ENCODE assay signal across 1 cellular context in the genomic region with DNA sequence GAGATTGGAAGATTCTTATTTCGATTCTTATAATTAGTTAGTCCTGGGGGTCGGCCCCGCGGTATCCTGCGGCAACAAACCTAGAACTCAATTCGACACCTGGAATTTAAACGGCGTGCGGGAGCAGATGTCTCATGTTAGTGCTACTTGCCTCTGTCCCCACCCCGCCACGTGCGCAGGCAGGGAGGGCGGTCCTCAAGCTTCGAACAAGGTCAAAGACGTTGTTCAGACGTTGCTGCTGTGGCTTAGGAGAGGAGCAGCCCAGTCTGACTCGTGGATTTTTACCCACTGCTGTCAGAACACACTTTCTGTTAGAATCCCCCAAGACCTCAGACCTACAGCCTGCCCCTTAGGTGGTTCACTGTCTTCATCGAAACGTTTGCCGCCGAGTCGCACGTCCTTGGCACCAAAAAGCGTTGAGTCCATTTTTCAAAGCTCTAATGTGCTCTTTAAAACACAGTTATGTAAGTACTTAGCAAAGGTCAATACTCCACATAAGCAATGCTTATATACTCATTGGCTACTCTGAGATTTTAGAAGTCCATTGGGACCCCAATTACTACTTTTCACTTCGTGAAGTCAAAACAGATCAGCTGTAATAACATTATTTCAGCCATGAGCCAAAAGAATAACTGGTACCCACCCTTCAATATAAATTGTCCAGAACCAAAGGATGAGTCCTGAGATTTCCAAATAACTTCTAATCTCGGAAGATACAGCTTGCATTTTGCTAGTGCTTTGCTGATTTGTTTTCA.
TF ChIP-seq lines count a peak whose summit lies in the region.

No MANE protein-coding gene starts in this region.

TF ChIP-seq in K562, 482 proteins besides CTCF, POLR2A, EP300 and RAD21 (continued from another document and continues in another):
- TF ChIP-seq, protein P1, sequence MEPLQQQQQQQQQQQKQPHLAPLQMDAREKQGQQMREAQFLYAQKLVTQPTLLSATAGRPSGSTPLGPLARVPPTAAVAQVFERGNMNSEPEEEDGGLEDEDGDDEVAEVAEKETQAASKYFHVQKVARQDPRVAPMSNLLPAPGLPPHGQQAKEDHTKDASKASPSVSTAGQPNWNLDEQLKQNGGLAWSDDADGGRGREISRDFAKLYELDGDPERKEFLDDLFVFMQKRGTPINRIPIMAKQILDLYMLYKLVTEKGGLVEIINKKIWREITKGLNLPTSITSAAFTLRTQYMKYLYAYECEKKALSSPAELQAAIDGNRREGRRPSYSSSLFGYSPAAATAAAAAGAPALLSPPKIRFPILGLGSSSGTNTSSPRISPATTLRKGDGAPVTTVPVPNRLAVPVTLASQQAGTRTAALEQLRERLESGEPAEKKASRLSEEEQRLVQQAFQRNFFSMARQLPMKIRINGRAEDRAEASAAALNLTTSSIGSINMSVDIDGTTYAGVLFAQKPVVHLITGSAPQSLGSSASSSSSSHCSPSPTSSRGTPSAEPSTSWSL (CRISPR knock-in tag; IDR thresholded peaks at IDR 0.05; ENCODE audit: borderline replicate concordance) = no peak; the same call in 1 of the 2 replicates
- TF ChIP-seq POLR3A (IDR thresholded peaks at IDR 0.05; ENCODE audit: borderline replicate concordance, extremely low read depth, insufficient read depth, insufficient read length) (no peak), ZNF76 (CRISPR knock-in tag; IDR thresholded peaks at IDR 0.05; ENCODE audit: borderline replicate concordance) (no peak), ZNF212 (CRISPR knock-in tag; IDR thresholded peaks at IDR 0.05) (no peak), IFI16 (CRISPR knock-in tag; IDR thresholded peaks at IDR 0.05) (0 out of 2 replicates have a peak, but pooled peaks have one; percentile 63), RFX1 (IDR thresholded peaks at IDR 0.05) (0 out of 2 replicates have a peak, but pooled peaks have one; percentile 19), KAT7 (CRISPR knock-in tag; IDR thresholded peaks at IDR 0.05; ENCODE audit: borderline replicate concordance) (no peak), HNRNPUL1 (IDR thresholded peaks at IDR 0.05; ENCODE audit: low read length) (no peak), BRF1 (IDR thresholded peaks at IDR 0.05; ENCODE audit: borderline replicate concordance, extremely low read depth, insufficient read length) (no peak), RBM15 (IDR thresholded peaks at IDR 0.05; ENCODE audit: insufficient read depth, low read length) (no peak), ZNF699 (CRISPR knock-in tag; IDR thresholded peaks at IDR 0.05; ENCODE audit: insufficient replicate concordance) (no peak), DIDO1 (tag; IDR thresholded peaks at IDR 0.05; ENCODE audit: low read depth) (peak; percentile 41; the same call in 1 of the 2 replicates), NCOR1 (IDR thresholded peaks at IDR 0.05) (peak; percentile 25; the same call in 1 of the 2 replicates), ZNF717 (CRISPR knock-in tag; IDR thresholded peaks at IDR 0.05) (no peak), ZNF436 (CRISPR knock-in tag; IDR thresholded peaks at IDR 0.05) (no peak), TEAD4 (IDR thresholded peaks at IDR 0.05; ENCODE audit: low read length) (peak; percentile 48; the same call in 1 of the 2 replicates), TEAD4 (CRISPR knock-in tag; IDR thresholded peaks at IDR 0.05; ENCODE audit: borderline replicate concordance) (peak; percentile 99), HNRNPLL (IDR thresholded peaks at IDR 0.05; ENCODE audit: low read depth, low read length, poor library complexity, severe bottlenecking) (peak; percentile 57), TOE1 (IDR thresholded peaks at IDR 0.05; ENCODE audit: borderline replicate concordance) (no peak; the same call in 1 of the 2 replicates), TOE1 (CRISPR knock-in tag; IDR thresholded peaks at IDR 0.05; ENCODE audit: borderline replicate concordance, low read depth) (peak; percentile 73; the same call in 1 of the 2 replicates), ZNF75A (CRISPR knock-in tag; IDR thresholded peaks at IDR 0.05) (no peak), ZNF561 (CRISPR knock-in tag; conservative IDR thresholded peaks at IDR 0.05) (no peak), HOXB6 (CRISPR knock-in tag; IDR thresholded peaks at IDR 0.05; ENCODE audit: borderline replicate concordance) (peak; percentile 6; the same call in 1 of the 2 replicates), ZNF354B (CRISPR knock-in tag; IDR thresholded peaks at IDR 0.05) (no peak), MCM7 (IDR thresholded peaks at IDR 0.05) (no peak), ZNF586 (CRISPR knock-in tag; conservative IDR thresholded peaks at IDR 0.05) (no peak), PHTF2 (CRISPR knock-in tag; IDR thresholded peaks at IDR 0.05) (0 out of 2 replicates have a peak, but pooled peaks have one; percentile 47), ZKSCAN3 (CRISPR knock-in tag; IDR thresholded peaks at IDR 0.05) (no peak), ZNF174 (CRISPR knock-in tag; IDR thresholded peaks at IDR 0.05) (no peak), POLR2AphosphoS5 (IDR thresholded peaks at IDR 0.05; ENCODE audit: control insufficient read depth, insufficient read depth, low read depth, low read length) (peak; percentile 76)
- TF ChIP-seq, protein P2, sequence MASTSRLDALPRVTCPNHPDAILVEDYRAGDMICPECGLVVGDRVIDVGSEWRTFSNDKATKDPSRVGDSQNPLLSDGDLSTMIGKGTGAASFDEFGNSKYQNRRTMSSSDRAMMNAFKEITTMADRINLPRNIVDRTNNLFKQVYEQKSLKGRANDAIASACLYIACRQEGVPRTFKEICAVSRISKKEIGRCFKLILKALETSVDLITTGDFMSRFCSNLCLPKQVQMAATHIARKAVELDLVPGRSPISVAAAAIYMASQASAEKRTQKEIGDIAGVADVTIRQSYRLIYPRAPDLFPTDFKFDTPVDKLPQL (IDR thresholded peaks at IDR 0.05; ENCODE audit: extremely low read depth, insufficient read length) = no peak
- TF ChIP-seq, protein P3, sequence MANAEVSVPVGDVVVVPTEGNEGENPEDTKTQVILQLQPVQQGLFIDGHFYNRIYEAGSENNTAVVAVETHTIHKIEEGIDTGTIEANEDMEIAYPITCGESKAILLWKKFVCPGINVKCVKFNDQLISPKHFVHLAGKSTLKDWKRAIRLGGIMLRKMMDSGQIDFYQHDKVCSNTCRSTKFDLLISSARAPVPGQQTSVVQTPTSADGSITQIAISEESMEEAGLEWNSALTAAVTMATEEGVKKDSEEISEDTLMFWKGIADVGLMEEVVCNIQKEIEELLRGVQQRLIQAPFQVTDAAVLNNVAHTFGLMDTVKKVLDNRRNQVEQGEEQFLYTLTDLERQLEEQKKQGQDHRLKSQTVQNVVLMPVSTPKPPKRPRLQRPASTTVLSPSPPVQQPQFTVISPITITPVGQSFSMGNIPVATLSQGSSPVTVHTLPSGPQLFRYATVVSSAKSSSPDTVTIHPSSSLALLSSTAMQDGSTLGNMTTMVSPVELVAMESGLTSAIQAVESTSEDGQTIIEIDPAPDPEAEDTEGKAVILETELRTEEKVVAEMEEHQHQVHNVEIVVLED (CRISPR knock-in tag; IDR thresholded peaks at IDR 0.05) = no peak
- TF ChIP-seq, protein P4, sequence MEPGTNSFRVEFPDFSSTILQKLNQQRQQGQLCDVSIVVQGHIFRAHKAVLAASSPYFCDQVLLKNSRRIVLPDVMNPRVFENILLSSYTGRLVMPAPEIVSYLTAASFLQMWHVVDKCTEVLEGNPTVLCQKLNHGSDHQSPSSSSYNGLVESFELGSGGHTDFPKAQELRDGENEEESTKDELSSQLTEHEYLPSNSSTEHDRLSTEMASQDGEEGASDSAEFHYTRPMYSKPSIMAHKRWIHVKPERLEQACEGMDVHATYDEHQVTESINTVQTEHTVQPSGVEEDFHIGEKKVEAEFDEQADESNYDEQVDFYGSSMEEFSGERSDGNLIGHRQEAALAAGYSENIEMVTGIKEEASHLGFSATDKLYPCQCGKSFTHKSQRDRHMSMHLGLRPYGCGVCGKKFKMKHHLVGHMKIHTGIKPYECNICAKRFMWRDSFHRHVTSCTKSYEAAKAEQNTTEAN (CRISPR knock-in tag; IDR thresholded peaks at IDR 0.05) = peak; percentile 95
- TF ChIP-seq, protein P5, sequence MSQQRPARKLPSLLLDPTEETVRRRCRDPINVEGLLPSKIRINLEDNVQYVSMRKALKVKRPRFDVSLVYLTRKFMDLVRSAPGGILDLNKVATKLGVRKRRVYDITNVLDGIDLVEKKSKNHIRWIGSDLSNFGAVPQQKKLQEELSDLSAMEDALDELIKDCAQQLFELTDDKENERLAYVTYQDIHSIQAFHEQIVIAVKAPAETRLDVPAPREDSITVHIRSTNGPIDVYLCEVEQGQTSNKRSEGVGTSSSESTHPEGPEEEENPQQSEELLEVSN (IDR thresholded peaks at IDR 0.05; ENCODE audit: borderline replicate concordance in 1 of 2, extremely low read depth in 1 of 2, insufficient read depth in 1 of 2, insufficient read length in 1 of 2, low read depth in 1 of 2, low read length in 1 of 2, poor library complexity in 1 of 2, severe bottlenecking in 1 of 2) = peak; percentile 99
- TF ChIP-seq, protein P6, sequence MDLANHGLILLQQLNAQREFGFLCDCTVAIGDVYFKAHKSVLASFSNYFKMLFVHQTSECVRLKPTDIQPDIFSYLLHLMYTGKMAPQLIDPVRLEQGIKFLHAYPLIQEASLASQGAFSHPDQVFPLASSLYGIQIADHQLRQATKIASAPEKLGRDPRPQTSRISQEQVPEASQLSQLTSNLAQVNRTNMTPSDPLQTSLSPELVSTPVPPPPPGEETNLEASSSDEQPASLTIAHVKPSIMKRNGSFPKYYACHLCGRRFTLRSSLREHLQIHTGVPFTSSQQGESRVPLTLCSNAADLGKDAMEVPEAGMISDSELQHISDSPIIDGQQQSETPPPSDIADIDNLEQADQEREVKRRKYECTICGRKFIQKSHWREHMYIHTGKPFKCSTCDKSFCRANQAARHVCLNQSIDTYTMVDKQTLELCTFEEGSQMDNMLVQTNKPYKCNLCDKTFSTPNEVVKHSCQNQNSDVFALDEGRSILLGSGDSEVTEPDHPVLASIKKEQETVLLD (IDR thresholded peaks at IDR 0.05) = peak; percentile 57; the same call in 1 of the 2 replicates
- TF ChIP-seq, protein P7, sequence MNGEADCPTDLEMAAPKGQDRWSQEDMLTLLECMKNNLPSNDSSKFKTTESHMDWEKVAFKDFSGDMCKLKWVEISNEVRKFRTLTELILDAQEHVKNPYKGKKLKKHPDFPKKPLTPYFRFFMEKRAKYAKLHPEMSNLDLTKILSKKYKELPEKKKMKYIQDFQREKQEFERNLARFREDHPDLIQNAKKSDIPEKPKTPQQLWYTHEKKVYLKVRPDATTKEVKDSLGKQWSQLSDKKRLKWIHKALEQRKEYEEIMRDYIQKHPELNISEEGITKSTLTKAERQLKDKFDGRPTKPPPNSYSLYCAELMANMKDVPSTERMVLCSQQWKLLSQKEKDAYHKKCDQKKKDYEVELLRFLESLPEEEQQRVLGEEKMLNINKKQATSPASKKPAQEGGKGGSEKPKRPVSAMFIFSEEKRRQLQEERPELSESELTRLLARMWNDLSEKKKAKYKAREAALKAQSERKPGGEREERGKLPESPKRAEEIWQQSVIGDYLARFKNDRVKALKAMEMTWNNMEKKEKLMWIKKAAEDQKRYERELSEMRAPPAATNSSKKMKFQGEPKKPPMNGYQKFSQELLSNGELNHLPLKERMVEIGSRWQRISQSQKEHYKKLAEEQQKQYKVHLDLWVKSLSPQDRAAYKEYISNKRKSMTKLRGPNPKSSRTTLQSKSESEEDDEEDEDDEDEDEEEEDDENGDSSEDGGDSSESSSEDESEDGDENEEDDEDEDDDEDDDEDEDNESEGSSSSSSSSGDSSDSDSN (IDR thresholded peaks at IDR 0.05; ENCODE audit: borderline replicate concordance in 1 of 2, low read depth in 2 of 2, low read length in 2 of 2) = no peak
- TF ChIP-seq, protein P8, sequence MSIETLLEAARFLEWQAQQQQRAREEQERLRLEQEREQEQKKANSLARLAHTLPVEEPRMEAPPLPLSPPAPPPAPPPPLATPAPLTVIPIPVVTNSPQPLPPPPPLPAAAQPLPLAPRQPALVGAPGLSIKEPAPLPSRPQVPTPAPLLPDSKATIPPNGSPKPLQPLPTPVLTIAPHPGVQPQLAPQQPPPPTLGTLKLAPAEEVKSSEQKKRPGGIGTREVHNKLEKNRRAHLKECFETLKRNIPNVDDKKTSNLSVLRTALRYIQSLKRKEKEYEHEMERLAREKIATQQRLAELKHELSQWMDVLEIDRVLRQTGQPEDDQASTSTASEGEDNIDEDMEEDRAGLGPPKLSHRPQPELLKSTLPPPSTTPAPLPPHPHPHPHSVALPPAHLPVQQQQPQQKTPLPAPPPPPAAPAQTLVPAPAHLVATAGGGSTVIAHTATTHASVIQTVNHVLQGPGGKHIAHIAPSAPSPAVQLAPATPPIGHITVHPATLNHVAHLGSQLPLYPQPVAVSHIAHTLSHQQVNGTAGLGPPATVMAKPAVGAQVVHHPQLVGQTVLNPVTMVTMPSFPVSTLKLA (conservative IDR thresholded peaks at IDR 0.05) = peak; percentile 99
- TF ChIP-seq, protein P9, sequence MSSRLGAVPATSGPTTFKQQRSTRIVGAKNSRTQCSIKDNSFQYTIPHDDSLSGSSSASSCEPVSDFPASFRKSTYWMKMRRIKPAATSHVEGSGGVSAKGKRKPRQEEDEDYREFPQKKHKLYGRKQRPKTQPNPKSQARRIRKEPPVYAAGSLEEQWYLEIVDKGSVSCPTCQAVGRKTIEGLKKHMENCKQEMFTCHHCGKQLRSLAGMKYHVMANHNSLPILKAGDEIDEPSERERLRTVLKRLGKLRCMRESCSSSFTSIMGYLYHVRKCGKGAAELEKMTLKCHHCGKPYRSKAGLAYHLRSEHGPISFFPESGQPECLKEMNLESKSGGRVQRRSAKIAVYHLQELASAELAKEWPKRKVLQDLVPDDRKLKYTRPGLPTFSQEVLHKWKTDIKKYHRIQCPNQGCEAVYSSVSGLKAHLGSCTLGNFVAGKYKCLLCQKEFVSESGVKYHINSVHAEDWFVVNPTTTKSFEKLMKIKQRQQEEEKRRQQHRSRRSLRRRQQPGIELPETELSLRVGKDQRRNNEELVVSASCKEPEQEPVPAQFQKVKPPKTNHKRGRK (tag; IDR thresholded peaks at IDR 0.05) = no peak
- TF ChIP-seq, protein P10, sequence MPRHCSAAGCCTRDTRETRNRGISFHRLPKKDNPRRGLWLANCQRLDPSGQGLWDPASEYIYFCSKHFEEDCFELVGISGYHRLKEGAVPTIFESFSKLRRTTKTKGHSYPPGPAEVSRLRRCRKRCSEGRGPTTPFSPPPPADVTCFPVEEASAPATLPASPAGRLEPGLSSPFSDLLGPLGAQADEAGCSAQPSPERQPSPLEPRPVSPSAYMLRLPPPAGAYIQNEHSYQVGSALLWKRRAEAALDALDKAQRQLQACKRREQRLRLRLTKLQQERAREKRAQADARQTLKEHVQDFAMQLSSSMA (CRISPR knock-in tag; IDR thresholded peaks at IDR 0.05) = no peak
- TF ChIP-seq, protein P11, sequence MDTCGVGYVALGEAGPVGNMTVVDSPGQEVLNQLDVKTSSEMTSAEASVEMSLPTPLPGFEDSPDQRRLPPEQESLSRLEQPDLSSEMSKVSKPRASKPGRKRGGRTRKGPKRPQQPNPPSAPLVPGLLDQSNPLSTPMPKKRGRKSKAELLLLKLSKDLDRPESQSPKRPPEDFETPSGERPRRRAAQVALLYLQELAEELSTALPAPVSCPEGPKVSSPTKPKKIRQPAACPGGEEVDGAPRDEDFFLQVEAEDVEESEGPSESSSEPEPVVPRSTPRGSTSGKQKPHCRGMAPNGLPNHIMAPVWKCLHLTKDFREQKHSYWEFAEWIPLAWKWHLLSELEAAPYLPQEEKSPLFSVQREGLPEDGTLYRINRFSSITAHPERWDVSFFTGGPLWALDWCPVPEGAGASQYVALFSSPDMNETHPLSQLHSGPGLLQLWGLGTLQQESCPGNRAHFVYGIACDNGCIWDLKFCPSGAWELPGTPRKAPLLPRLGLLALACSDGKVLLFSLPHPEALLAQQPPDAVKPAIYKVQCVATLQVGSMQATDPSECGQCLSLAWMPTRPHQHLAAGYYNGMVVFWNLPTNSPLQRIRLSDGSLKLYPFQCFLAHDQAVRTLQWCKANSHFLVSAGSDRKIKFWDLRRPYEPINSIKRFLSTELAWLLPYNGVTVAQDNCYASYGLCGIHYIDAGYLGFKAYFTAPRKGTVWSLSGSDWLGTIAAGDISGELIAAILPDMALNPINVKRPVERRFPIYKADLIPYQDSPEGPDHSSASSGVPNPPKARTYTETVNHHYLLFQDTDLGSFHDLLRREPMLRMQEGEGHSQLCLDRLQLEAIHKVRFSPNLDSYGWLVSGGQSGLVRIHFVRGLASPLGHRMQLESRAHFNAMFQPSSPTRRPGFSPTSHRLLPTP (IDR thresholded peaks at IDR 0.05; ENCODE audit: borderline replicate concordance, extremely low read depth, insufficient read length) = no peak
